In genomic region chr3:140298043-140298442, GRCh38 we compare ENCODE assay signal across 9 cellular contexts.
"Had no signal": no experiment of that assay in that cellular context is flagged by ENCODE, and none has a peak within 500 bp of the region (broad histone marks: within the 10 kb centered on the region; RNA-seq: fewer than 3 reads in every experiment).

No MANE protein-coding gene starts in this region.

- H3K9ac ChIP-seq: GM23248, KMS-11 had no signal

- H3K9me3 Mint-ChIP-seq: H9 had no signal

- DNase-seq: HCEC 1CT, IMR-90, Karpas-422, KBM-7 had no signal

- H3K4me3 ChIP-seq: GM23248 had no signal

- H3K27ac ChIP-seq: GM23248, KMS-11 had no signal

- FAIRE-seq: H54, HTR-8/SVneo had no signal

- H3K4me3 Mint-ChIP-seq: H9 had no signal

- H2AFZ ChIP-seq: GM23248 had no signal

- H3K4me2 ChIP-seq: KMS-11 had no signal
